ENCODE assay signal across 8 cellular contexts in the genomic region with DNA sequence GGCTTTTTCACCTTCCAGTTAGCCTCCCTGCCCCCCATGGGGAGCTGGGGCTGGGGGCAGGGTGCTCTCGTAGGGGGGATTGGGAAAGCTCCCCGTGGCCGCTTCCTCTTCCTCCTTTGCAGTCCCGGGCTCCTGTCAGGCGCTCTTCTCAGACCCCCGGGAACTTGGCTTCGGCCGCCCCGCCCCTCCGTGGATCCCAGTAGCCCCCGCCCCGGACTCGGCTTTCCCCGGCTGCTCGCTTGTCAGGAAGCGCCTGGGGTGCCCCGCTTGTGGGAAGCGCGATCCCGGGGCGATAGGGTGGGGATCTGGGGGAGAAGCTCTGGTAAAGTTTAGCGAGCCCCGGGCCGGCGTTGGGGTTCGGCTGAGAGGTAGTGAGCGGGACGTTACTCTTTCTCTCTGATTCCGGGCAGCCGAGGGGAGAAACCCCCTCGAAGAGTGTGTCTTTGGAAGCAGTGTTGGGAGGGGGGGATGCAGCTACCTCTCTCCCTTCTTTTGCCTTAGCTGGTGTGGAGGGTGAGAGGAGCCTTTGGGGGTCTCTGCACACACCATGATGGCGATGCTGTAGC. TPM values are rescaled to one million over a fixed set of nuclear protein-coding genes. Genes with fewer than 3 reads are reported as not detected.
DNase-seq lines count a peak whose midpoint lies in the region; ATAC-seq, FAIRE-seq and TF ChIP-seq lines count a peak whose summit lies in the region.

No MANE protein-coding gene starts in this region.

- H3K36me3 ChIP-seq in RWPE2 (ENCODE audit: low read depth) (no peaks in the 10 kb centered on the region), heart right ventricle (peaks cover 0 to 2% (median 0%) of the 10 kb centered on the region in 9 donors)

- peak overlapping the region; percentile 93 for H3K4me3 Mint-ChIP-seq in activated naive CD8-positive, alpha-beta T cell treated with anti-CD3 and anti-CD28 coated beads, Interleukin-2, amount 10 ng/mL, durations not matched to agents 7 days and 5 days

- TF ChIP-seq EP300 in A549 (IDR thresholded peaks at IDR 0.05), result no peak

- 2% methylated on average over 26 of the region's 32 CpGs for WGBS in A549 (ENCODE audit: missing lambda C conversion rate)
- WGBS in heart right ventricle, 2 donors, result 0% methylated on average over 32 of the region's 32 CpGs

- H3K4me1 Mint-ChIP-seq in activated naive CD8-positive, alpha-beta T cell treated with anti-CD3 and anti-CD28 coated beads, Interleukin-2, amount 10 ng/mL, durations not matched to agents 7 days and 5 days, result peaks cover 25% of the 10 kb centered on the region

- H3K27me3 ChIP-seq in RWPE2 (ENCODE audit: insufficient read depth, poor library complexity, severe bottlenecking) (no peaks in the 10 kb centered on the region), heart right ventricle (no peaks in the 10 kb centered on the region)

- H3K4me1 ChIP-seq in A549 (peaks cover 32% of the 10 kb centered on the region), RWPE2 (ENCODE audit: insufficient read depth, poor library complexity, severe bottlenecking) (peaks cover 22% of the 10 kb centered on the region), heart right ventricle (peaks cover 0 to 42% (median 32%) of the 10 kb centered on the region in 9 donors)

- peaks cover 3% of the 10 kb centered on the region for H3K9me3 Mint-ChIP-seq in activated naive CD8-positive, alpha-beta T cell treated with anti-CD3 and anti-CD28 coated beads, Interleukin-2, amount 10 ng/mL, durations not matched to agents 7 days and 5 days

- CTCF ChIA-PET in A549 (lab: Yijun Ruan, JAX), result interaction anchor here (0.9 to 2.8 kb wide), 6 partner anchors 14 to 192 kb away, joined by 3 to 17 read pairs (median 4); no protein-coding TSS in a partner anchor

- peak overlapping the region; percentile 93 for H3K27ac Mint-ChIP-seq in activated naive CD8-positive, alpha-beta T cell treated with anti-CD3 and anti-CD28 coated beads, Interleukin-2, amount 10 ng/mL, durations not matched to agents 7 days and 5 days

- ATAC-seq in A549 (peak; percentile 55 to 71), GM18873 (IDR thresholded peaks at IDR 0.05; ENCODE audit: low FRiP score, unreplicated experiment) (peak; percentile 22), HG03521 (IDR thresholded peaks at IDR 0.05; ENCODE audit: unreplicated experiment) (peak; percentile 12), RWPE2 (ENCODE audit: low read depth) (peak; percentile 50), heart right ventricle (peak; percentile 44 to 75 (median 62)), HG03432 (IDR thresholded peaks at IDR 0.05; ENCODE audit: unreplicated experiment) (no peak)
- ATAC-seq in activated naive CD8-positive, alpha-beta T cell treated with anti-CD3 and anti-CD28 coated beads, Interleukin-2, amount 10 ng/mL, durations not matched to agents 7 days and 5 days (ENCODE audit: low read depth), result peak; percentile 7

- no peak for TF ChIP-seq CTCF in A549 (IDR thresholded peaks at IDR 0.05)
- TF ChIP-seq CTCF in RWPE2 (IDR thresholded peaks at IDR 0.05; ENCODE audit: poor library complexity, severe bottlenecking), result no peak
- no peak for TF ChIP-seq CTCF in heart right ventricle (IDR thresholded peaks at IDR 0.05)

- POLR2A ChIA-PET in A549 (lab: Yijun Ruan, JAX), result interaction anchor here (0.5 to 2.3 kb wide), 10 partner anchors 9 to 214 kb away, joined by 3 to 29 read pairs (median 4); no protein-coding TSS in a partner anchor
- POLR2A ChIA-PET in activated naive CD8-positive, alpha-beta T cell treated with anti-CD3 and anti-CD28 coated beads, Interleukin-2, amount 10 ng/mL, durations not matched to agents 7 days and 5 days (lab: Charles Lee), result interaction anchor here (0.6 to 2.4 kb wide), 7 partner anchors 11 to 222 kb away, joined by 3 to 10 read pairs (median 5); partner anchors contain the start of genes CLN6 and FEM1B

- no peak for TF ChIP-seq RAD21 in A549 (conservative IDR thresholded peaks at IDR 0.05 in 1 of 2, IDR thresholded peaks at IDR 0.05 in 1 of 2)

- peak overlapping the region; percentile 88 for H3K4me2 ChIP-seq in A549

- no peak for FAIRE-seq in A549 (lab: Jason Lieb, UNC)

- H3K4me3 ChIP-seq in A549 (peak overlapping the region; percentile 90), RWPE2 (ENCODE audit: severe bottlenecking) (peak overlapping the region; percentile 94), heart right ventricle (peak overlapping the region; percentile 86 to 96 (median 92))

- H3K27me3 Mint-ChIP-seq in activated naive CD8-positive, alpha-beta T cell treated with anti-CD3 and anti-CD28 coated beads, Interleukin-2, amount 10 ng/mL, durations not matched to agents 7 days and 5 days, result peaks cover 8% of the 10 kb centered on the region

- H3K9me3 ChIP-seq in A549 (no peaks in the 10 kb centered on the region), RWPE2 (ENCODE audit: severe bottlenecking) (no peaks in the 10 kb centered on the region), heart right ventricle (no peaks in the 10 kb centered on the region)

- H3K27ac ChIP-seq in A549 (peak overlapping the region; percentile 91 to 96), RWPE2 (ENCODE audit: poor library complexity, severe bottlenecking) (peak overlapping the region; percentile 60), heart right ventricle (peak overlapping the region; percentile 60 to 96 (median 92))

- intact Hi-C loops in heart right ventricle (cut with DNase I) (loop anchor here in 9 of 10 donors (5.0 to 10.0 kb wide), 8 partner anchors 43 to 192 kb away; no protein-coding TSS in a partner anchor), posterior vena cava (cut with DNase I) (no loop called here)

- TF ChIP-seq POLR2A in A549 (IDR thresholded peaks at IDR 0.05; ENCODE audit: low read length), result no peak

- peak; percentile 42 to 71 for DNase-seq in A549 (ENCODE audit: low read depth in 1 of 2, low spot score in 1 of 2)
- peak; percentile 83 for DNase-seq in RWPE2 (ENCODE audit: low spot score)
- DNase-seq in activated naive CD8-positive, alpha-beta T cell treated with anti-CD3 and anti-CD28 coated beads, Interleukin-2, amount 10 ng/mL, durations not matched to agents 7 days and 5 days, result no peak
- peak; percentile 51 to 60 for DNase-seq in heart right ventricle
- peak; percentile 91 for DNase-seq in posterior vena cava (ENCODE audit: low spot score)

- H3K36me3 Mint-ChIP-seq in activated naive CD8-positive, alpha-beta T cell treated with anti-CD3 and anti-CD28 coated beads, Interleukin-2, amount 10 ng/mL, durations not matched to agents 7 days and 5 days, result peaks cover 12% of the 10 kb centered on the region

TF ChIP-seq in A549, 52 proteins besides CTCF, POLR2A, EP300 and RAD21:
- TF ChIP-seq CEBPB (IDR thresholded peaks at IDR 0.05) (peak in 1 of 2 experiments; percentile 20; a peak in 1 of 4 replicates), HDAC2 (IDR thresholded peaks at IDR 0.05) (no peak), KDM1A (IDR thresholded peaks at IDR 0.05; ENCODE audit: low read depth) (no peak)

RNA-seq across cellular contexts. Expression of gene PIAS1, which starts 0.6 kb away (rescaled TPM):
- polyA plus RNA-seq in A549 (2011; rRNA removed) (49.5 and 53.7 TPM in 2 replicates), A549 (2017; fragmentation: RNase III; extraction: RNeasy Plus Mini Kit Qiagen cat#74134 plus additional on column Dnase treatment) (18.0 to 23.2 TPM (median 21.4 TPM) in 3 replicates), heart right ventricle (10 to 100 TPM in 1 of 2 donors, 1 to 10 TPM in 1; 5.8 to 11.7 TPM)
- 15.7 and 16.1 TPM in 2 replicates for polyA plus RNA-seq in A549 (2012; cell fraction: cytosol; rRNA removed)
- 17.4 and 24.2 TPM in 2 replicates for polyA plus RNA-seq in A549 (2012; cell fraction: nucleus; rRNA removed)
- polyA minus RNA-seq in A549 (2011; rRNA and poly(A)+ RNA removed), result 97.3 and 119 TPM in 2 replicates
- 10 to 100 TPM; 53.8 to 54.3 TPM for total RNA-seq in activated naive CD8-positive, alpha-beta T cell treated with anti-CD3 and anti-CD28 coated beads, Interleukin-2, amount 10 ng/mL, durations not matched to agents 7 days and 5 days
- total RNA-seq in heart right ventricle (10 to 100 TPM; 23.5 to 37.9 (median 31.6) TPM), posterior vena cava (10 to 100 TPM; 43.1 to 59.2 TPM)

Comparison
In these comparisons a context has a peak if more than half of its experiments do, and no peak if none do; other contexts are left out.
1. intact Hi-C loops: an anchor here in heart right ventricle (5.0 to 10.0 kb wide); none called in posterior vena cava.